ENCODE assay signal across 11 cellular contexts in the genomic region with DNA sequence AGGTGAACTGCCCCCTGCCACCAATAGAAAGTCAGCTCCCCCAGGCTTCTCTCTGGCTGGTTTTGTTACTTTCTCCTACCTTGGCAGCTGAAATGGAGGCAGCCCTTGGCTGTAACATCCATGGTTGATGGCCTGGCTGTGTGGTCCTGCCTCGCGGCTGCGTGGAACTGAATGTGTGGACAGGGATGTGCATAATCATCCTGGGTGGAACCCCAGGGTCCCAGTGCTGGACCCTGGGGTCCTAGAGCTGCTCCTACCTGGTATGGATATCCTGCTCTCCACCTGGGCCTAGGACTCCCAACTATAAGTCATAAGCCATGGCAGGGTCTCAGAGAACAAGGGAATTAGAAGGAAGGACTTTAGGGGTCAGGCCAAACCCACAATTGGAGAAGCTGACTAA.
DNase-seq lines count a peak whose midpoint lies in the region; ATAC-seq, FAIRE-seq and TF ChIP-seq lines count a peak whose summit lies in the region.
"Had no signal": no experiment of that assay in that cellular context is flagged by ENCODE, and none has a peak within 500 bp of the region (broad histone marks: within the 10 kb centered on the region; RNA-seq: fewer than 3 reads in every experiment).

No MANE protein-coding gene starts in this region.

- POLR2A ChIA-PET in A549 (lab: Yijun Ruan, JAX) = no interaction called here

- no peaks in the 10 kb centered on the region for H3K9me2 ChIP-seq in OCI-LY1 (ENCODE audit: low read depth, low read length)

- no peaks in the 10 kb centered on the region for H3K79me2 ChIP-seq in OCI-LY1 (ENCODE audit: insufficient read depth, low read length)

- 100% methylated on average over 3 of the region's 3 CpGs for WGBS in A549 (ENCODE audit: missing lambda C conversion rate)

- 0 out of 3 replicates have a peak, but pooled peaks cover 4% of the 10 kb centered on the region for H3K9me3 ChIP-seq in A549
- H3K9me3 ChIP-seq in OCI-LY1 (ENCODE audit: low read length) = no peaks in the 10 kb centered on the region
- H3K9me3 ChIP-seq in mucosa of descending colon = no peaks in the 10 kb centered on the region

- TF ChIP-seq CTCF in A549 (IDR thresholded peaks at IDR 0.05) (no peak), OCI-LY1 (IDR thresholded peaks at IDR 0.05; ENCODE audit: low read length) (no peak), mucosa of descending colon (IDR thresholded peaks at IDR 0.05) (no peak)

- CTCF ChIA-PET in A549 (lab: Yijun Ruan, JAX) = interaction anchor here (0.6 to 17.6 kb wide), 49 partner anchors 10 to 1419 kb away, joined by 3 to 460 read pairs (median 3); partner anchors contain the start of genes EHD3 and GALNT14

- H3K4me2 ChIP-seq in A549 (no peak overlapping the region), OCI-LY1 (ENCODE audit: low read length) (no peak overlapping the region)

- ATAC-seq in A549 (peak; percentile 29 to 40), left lobe of liver (no peak), GM21381 (IDR thresholded peaks at IDR 0.05; ENCODE audit: unreplicated experiment) (no peak), mucosa of descending colon (no peak)

- DNase-seq in A549 (ENCODE audit: low read depth in 1 of 2, low spot score in 1 of 2) (no peak), D341Med (ENCODE audit: low spot score) (peak; percentile 8), left lobe of liver (ENCODE audit: low spot score) (peak; percentile 44), globus pallidus (ENCODE audit: low spot score) (no peak), CD1c-positive myeloid dendritic cell (ENCODE audit: extremely low spot score) (no peak), mucosa of descending colon (no peak)
- DNase-seq: NCI-H2029 treated with DMSO at 0.1 percent for 48 hours had no signal

- TF ChIP-seq RAD21 in A549 (conservative IDR thresholded peaks at IDR 0.05 in 1 of 2, IDR thresholded peaks at IDR 0.05 in 1 of 2) = no peak

- no peaks in the 10 kb centered on the region for H3K36me3 ChIP-seq in OCI-LY1 (ENCODE audit: insufficient read depth, low read length)
- no peaks in the 10 kb centered on the region for H3K36me3 ChIP-seq in mucosa of descending colon (ENCODE audit: low read depth)
- H3K36me3 ChIP-seq: brain microvascular endothelial cell had no signal

- no peak for FAIRE-seq in A549 (lab: Jason Lieb, UNC)

- H3K9ac ChIP-seq in OCI-LY1 (ENCODE audit: low read length) = no peak overlapping the region

- H2AFZ ChIP-seq in OCI-LY1 (ENCODE audit: low read length) = peak overlapping the region; percentile 93; the same call in 1 of the 2 replicates

- H4K20me1 ChIP-seq in OCI-LY1 (ENCODE audit: insufficient read depth, low read length) = no peaks in the 10 kb centered on the region

- TF ChIP-seq EP300 in A549 (IDR thresholded peaks at IDR 0.05) = no peak

- no peaks in the 10 kb centered on the region for H3K4me1 ChIP-seq in A549
- H3K4me1 ChIP-seq in OCI-LY1 (ENCODE audit: insufficient read depth, low read length, severe bottlenecking) = no peaks in the 10 kb centered on the region
- no peaks in the 10 kb centered on the region for H3K4me1 ChIP-seq in mucosa of descending colon (ENCODE audit: low read depth)

- TF ChIP-seq POLR2A in A549 (IDR thresholded peaks at IDR 0.05; ENCODE audit: low read length) = no peak

- H3K4me3 ChIP-seq in A549 = no peak overlapping the region
- H3K4me3 ChIP-seq in OCI-LY1 (ENCODE audit: low read depth, low read length, poor library complexity, severe bottlenecking) = no peak overlapping the region
- H3K4me3 ChIP-seq in mucosa of descending colon = no peak overlapping the region

- intact Hi-C loops in mucosa of descending colon (cut with DNase I, micrococcal nuclease) = loop anchor here in 1 of 2 donors (5.0 kb wide), 2 partner anchors 454 to 619 kb away; no protein-coding TSS in a partner anchor

- no peaks in the 10 kb centered on the region for H3F3A ChIP-seq in OCI-LY1 (ENCODE audit: insufficient read depth, low read length)

- no peaks in the 10 kb centered on the region; the same call in 1 of the 2 replicates for H3K27me3 ChIP-seq in OCI-LY1 (ENCODE audit: insufficient read depth, low read length)
- H3K27me3 ChIP-seq: brain microvascular endothelial cell had no signal

- H3K27ac ChIP-seq in A549 (0 out of 6 replicates have a peak overlapping the region, but pooled peaks of 1 of the 2 experiments have one; percentile 4), OCI-LY1 (ENCODE audit: low read depth, low read length, poor library complexity, severe bottlenecking) (no peak overlapping the region)
- H3K27ac ChIP-seq: brain microvascular endothelial cell, VCaP had no signal

TF ChIP-seq in A549, 52 proteins besides CTCF, POLR2A, EP300 and RAD21:
- TF ChIP-seq ZNF302 (CRISPR knock-in tag; IDR thresholded peaks at IDR 0.05) = no peak
- TF ChIP-seq CBX8 (IDR thresholded peaks at IDR 0.05) = no peak
- TF ChIP-seq RARB (CRISPR knock-in tag; IDR thresholded peaks at IDR 0.05) = no peak
- no peak for TF ChIP-seq PBX3 (IDR thresholded peaks at IDR 0.05)
- TF ChIP-seq EHMT2 (IDR thresholded peaks at IDR 0.05; ENCODE audit: low read depth) = no peak

Comparison
In these comparisons a context has a peak if more than half of its experiments do, and no peak if none do; other contexts are left out.
1. ATAC-seq: peak in A549 (2 of 2); none in left lobe of liver (single experiment), GM21381 (single experiment) and mucosa of descending colon (single experiment).
2. DNase-seq: peak in D341Med (single experiment) and left lobe of liver (single experiment); none in A549 (0 of 2), globus pallidus (single experiment), CD1c-positive myeloid dendritic cell (single experiment) and mucosa of descending colon (0 of 3).